In the genomic region with DNA sequence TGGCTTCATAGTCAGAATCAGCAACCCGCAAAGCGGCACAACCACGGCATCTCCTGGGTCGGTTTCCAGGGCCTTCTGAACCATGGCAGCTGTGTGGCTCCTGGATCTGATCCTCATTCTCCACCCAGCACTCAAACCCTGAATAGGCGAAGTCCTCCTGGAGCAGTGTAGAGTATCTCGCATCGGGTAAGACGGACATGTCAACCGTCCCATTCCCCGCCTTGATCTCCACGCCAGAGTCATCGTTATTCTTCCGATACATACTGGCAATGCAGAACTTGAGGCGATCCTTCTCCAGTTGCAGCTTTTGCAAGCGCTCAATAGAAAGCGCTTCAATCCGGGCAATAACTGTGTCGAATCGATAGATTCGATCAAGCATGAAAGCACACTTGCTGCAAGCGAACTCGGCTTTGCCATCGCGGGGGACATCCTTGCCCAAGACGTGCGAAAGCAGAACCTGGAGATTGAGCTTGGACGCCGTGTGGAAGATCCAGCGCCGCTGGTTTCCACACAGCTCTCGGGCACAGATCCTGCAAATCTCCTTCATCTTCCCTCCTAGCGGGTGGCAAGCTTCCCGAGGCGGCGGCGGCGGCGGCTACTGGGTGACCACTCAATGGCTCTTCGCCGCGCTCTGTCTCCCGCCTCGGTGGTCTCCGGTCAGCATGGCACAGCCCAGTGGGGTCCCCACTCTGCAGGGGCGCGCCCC, we compare ENCODE assay signal across 7 cellular contexts.
DNase-seq lines count a peak whose midpoint lies in the region; ATAC-seq and TF ChIP-seq lines count a peak whose summit lies in the region.
"Not testable (repeated sequence)": the region's sequence is repeated elsewhere in the genome, so short reads cannot be mapped to it uniquely, and the experiment has no call there.

No MANE protein-coding gene starts in this region.

- H3K9me3 Mint-ChIP-seq in activated naive CD4-positive, alpha-beta T cell treated with anti-CD3 and anti-CD28 coated beads for 36 hours = not testable (repeated sequence)

- peak; percentile 13 for DNase-seq in OCI-LY7 (ENCODE audit: low spot score)
- DNase-seq in activated naive CD4-positive, alpha-beta T cell treated with anti-CD3 and anti-CD28 coated beads for 36 hours = peak; percentile 10
- peak; percentile 1 for DNase-seq in kidney tubule cell (ENCODE audit: low spot score)
- peak; percentile 44 for DNase-seq in pons (ENCODE audit: low spot score)

- H3K4me1 Mint-ChIP-seq in activated naive CD4-positive, alpha-beta T cell treated with anti-CD3 and anti-CD28 coated beads for 36 hours (ENCODE audit: low read depth) = not testable (repeated sequence)

- not testable (repeated sequence) for H3K36me3 ChIP-seq in OCI-LY7 (ENCODE audit: insufficient read depth, low read length); esophagus (ENCODE audit: control insufficient read depth in 2 of 2, insufficient read depth in 2 of 2, low read length in 1 of 2)

- not testable (repeated sequence) for H4K20me1 ChIP-seq in OCI-LY7 (ENCODE audit: insufficient read depth, low read length)

- CTCF ChIA-PET in OCI-LY7 (lab: Charles Lee; ENCODE audit: unreplicated experiment); activated naive CD4-positive, alpha-beta T cell treated with anti-CD3 and anti-CD28 coated beads for 36 hours (lab: Charles Lee): not testable (repeated sequence)

- POLR2A ChIA-PET in OCI-LY7 (lab: Charles Lee) = not testable (repeated sequence)

- H3K9me3 ChIP-seq in OCI-LY7 (ENCODE audit: low read length); esophagus (ENCODE audit: control insufficient read depth in 2 of 2, insufficient read depth in 1 of 2, low read depth in 1 of 2, low read length in 1 of 2): not testable (repeated sequence)

- H3K36me3 Mint-ChIP-seq in activated naive CD4-positive, alpha-beta T cell treated with anti-CD3 and anti-CD28 coated beads for 36 hours (ENCODE audit: low read depth) = not testable (repeated sequence)

- H3K4me1 ChIP-seq in OCI-LY7 (ENCODE audit: insufficient read depth, low read length, poor library complexity, severe bottlenecking) = peaks cover 20% of the 10 kb centered on the region
- not testable (repeated sequence) for H3K4me1 ChIP-seq in esophagus (ENCODE audit: control insufficient read depth in 2 of 2, insufficient read depth in 2 of 2, low read length in 1 of 2)

- TF ChIP-seq CTCF in GM12875 (IDR thresholded peaks at IDR 0.05; ENCODE audit: borderline replicate concordance, insufficient read depth, low read depth, low read length); OCI-LY7 (conservative IDR thresholded peaks at IDR 0.05; ENCODE audit: low read length): not testable (repeated sequence)

- BruUV-seq in OCI-LY7 (replicated peaks; lab: Mats Ljungman, UMichigan) = not testable (repeated sequence)

- H3K27me3 ChIP-seq in esophagus (ENCODE audit: control insufficient read depth in 1 of 2, insufficient read depth in 2 of 2, low read length in 2 of 2) = not testable (repeated sequence)

- H3K79me2 ChIP-seq in OCI-LY7 (ENCODE audit: insufficient read depth, low read depth, low read length) = peaks cover 24% of the 10 kb centered on the region

- peak overlapping the region; percentile 69 for H3K4me3 Mint-ChIP-seq in activated naive CD4-positive, alpha-beta T cell treated with anti-CD3 and anti-CD28 coated beads for 36 hours

- ATAC-seq in HG02973 (IDR thresholded peaks at IDR 0.05; ENCODE audit: unreplicated experiment) = peak; percentile 9

- H3K27ac ChIP-seq in OCI-LY7 (ENCODE audit: low read depth, low read length, poor library complexity, severe bottlenecking); esophagus (ENCODE audit: low read depth in 2 of 2, low read length in 1 of 2): not testable (repeated sequence)

- H3K4me2 ChIP-seq in OCI-LY7 (ENCODE audit: low read length) = peak overlapping the region; percentile 68

- not testable (repeated sequence) for H3K27me3 Mint-ChIP-seq in activated naive CD4-positive, alpha-beta T cell treated with anti-CD3 and anti-CD28 coated beads for 36 hours (ENCODE audit: low read depth)

- H3K4me3 ChIP-seq in GM12875 (ENCODE audit: low read depth, low read length) = peak overlapping the region; percentile 50
- H3K4me3 ChIP-seq in OCI-LY7 (ENCODE audit: low read depth, low read length, poor library complexity, severe bottlenecking) = peak overlapping the region; percentile 67
- H3K4me3 ChIP-seq in esophagus (ENCODE audit: low read depth in 1 of 2, low read length in 2 of 2) = peak overlapping the region; percentile 18 to 43

- H3K27ac Mint-ChIP-seq in activated naive CD4-positive, alpha-beta T cell treated with anti-CD3 and anti-CD28 coated beads for 36 hours = not testable (repeated sequence)

- WGBS in esophagus, 2 donors = 0 to 1% methylated on average over 9 to 16 of the region's 46 CpGs

- not testable (repeated sequence) for H3K9me2 ChIP-seq in OCI-LY7 (ENCODE audit: insufficient read depth, low read length)

- intact Hi-C loops in OCI-LY7 (cut with micrococcal nuclease; ENCODE audit: unreplicated experiment); activated naive CD4-positive, alpha-beta T cell treated with anti-CD3 and anti-CD28 coated beads for 36 hours (cut with micrococcal nuclease): not testable (repeated sequence)

- H2AFZ ChIP-seq in OCI-LY7 (ENCODE audit: low read length) = not testable (repeated sequence)
